10 cellular contexts compared by ENCODE assay signal in genomic region chr1:234691567-234691966, GRCh38.
A peak's percentile ranks its signal among the peaks of the same experiment; 100 is the strongest.
DNase-seq lines count a peak whose midpoint lies in the region; ATAC-seq, FAIRE-seq and TF ChIP-seq lines count a peak whose summit lies in the region.
"Had no signal": no experiment of that assay in that cellular context is flagged by ENCODE, and none has a peak within 500 bp of the region (broad histone marks: within the 10 kb centered on the region; RNA-seq: fewer than 3 reads in every experiment).

No MANE protein-coding gene starts in this region.

- H3K36me3 Mint-ChIP-seq in neural crest cell (ENCODE audit: low read depth): no peaks in the 10 kb centered on the region

- H3K4me3 ChIP-seq in bronchial epithelial cell (ENCODE audit: low read depth, low read length): no peak overlapping the region
- H3K4me3 ChIP-seq: vagina had no signal

- FAIRE-seq in bronchial epithelial cell (lab: Jason Lieb, UNC): no peak
- FAIRE-seq: frontal cortex had no signal

- DNase-seq in EH (ENCODE audit: low read depth) (peak; percentile 30), LHCN-M2 (ENCODE audit: low read depth) (peak; percentile 48), bronchial epithelial cell (ENCODE audit: low read depth) (peak; percentile 43), neural crest cell (ENCODE audit: low read depth, low spot score) (no peak), GDM1 (lab: John Stamatoyannopoulos, UW) (no peak)
- DNase-seq in stimulated activated CD4-positive, alpha-beta T cell treated with anti-CD3 and anti-CD28 coated beads, Interleukin-2, amount 100 ng/mL, for 48 hours: no peak
- DNase-seq: right cardiac atrium had no signal

- no peak for ATAC-seq in GM21737 (IDR thresholded peaks at IDR 0.05; ENCODE audit: unreplicated experiment)
- ATAC-seq: right cardiac atrium had no signal

- H3K4me1 Mint-ChIP-seq in neural crest cell: peaks cover 8% of the 10 kb centered on the region

- no peaks in the 10 kb centered on the region for H3K9me3 Mint-ChIP-seq in neural crest cell

- no peaks in the 10 kb centered on the region for H3K27me3 ChIP-seq in bronchial epithelial cell (ENCODE audit: control insufficient read depth, insufficient read depth, low read length)
- H3K27me3 ChIP-seq: vagina had no signal

- no peak for TF ChIP-seq CTCF in bronchial epithelial cell (IDR thresholded peaks at IDR 0.05; ENCODE audit: insufficient read depth, low read length, severe bottlenecking)
- TF ChIP-seq CTCF in neural crest cell (conservative IDR thresholded peaks at IDR 0.05): peak; percentile 38

- no peaks in the 10 kb centered on the region for H3K27me3 Mint-ChIP-seq in neural crest cell (ENCODE audit: low read depth)

- no peak overlapping the region for H3K27ac Mint-ChIP-seq in neural crest cell (ENCODE audit: unreplicated experiment)

- no peaks in the 10 kb centered on the region for H3K36me3 ChIP-seq in bronchial epithelial cell (ENCODE audit: control insufficient read depth, insufficient read depth, low read length)
- H3K36me3 ChIP-seq: vagina had no signal

- H3K4me3 Mint-ChIP-seq in neural crest cell: no peak overlapping the region

Comparison
In these comparisons a context has a peak if more than half of its experiments do, and no peak if none do; other contexts are left out.
1. DNase-seq: peak in EH (single experiment), LHCN-M2 (single experiment) and bronchial epithelial cell (single experiment); none in neural crest cell (single experiment), stimulated activated CD4-positive, alpha-beta T cell treated with anti-CD3 and anti-CD28 coated beads, Interleukin-2, amount 100 ng/mL, for 48 hours (0 of 2) and GDM1 (single experiment).